ENCODE assay signal across 8 cellular contexts in the genomic region with DNA sequence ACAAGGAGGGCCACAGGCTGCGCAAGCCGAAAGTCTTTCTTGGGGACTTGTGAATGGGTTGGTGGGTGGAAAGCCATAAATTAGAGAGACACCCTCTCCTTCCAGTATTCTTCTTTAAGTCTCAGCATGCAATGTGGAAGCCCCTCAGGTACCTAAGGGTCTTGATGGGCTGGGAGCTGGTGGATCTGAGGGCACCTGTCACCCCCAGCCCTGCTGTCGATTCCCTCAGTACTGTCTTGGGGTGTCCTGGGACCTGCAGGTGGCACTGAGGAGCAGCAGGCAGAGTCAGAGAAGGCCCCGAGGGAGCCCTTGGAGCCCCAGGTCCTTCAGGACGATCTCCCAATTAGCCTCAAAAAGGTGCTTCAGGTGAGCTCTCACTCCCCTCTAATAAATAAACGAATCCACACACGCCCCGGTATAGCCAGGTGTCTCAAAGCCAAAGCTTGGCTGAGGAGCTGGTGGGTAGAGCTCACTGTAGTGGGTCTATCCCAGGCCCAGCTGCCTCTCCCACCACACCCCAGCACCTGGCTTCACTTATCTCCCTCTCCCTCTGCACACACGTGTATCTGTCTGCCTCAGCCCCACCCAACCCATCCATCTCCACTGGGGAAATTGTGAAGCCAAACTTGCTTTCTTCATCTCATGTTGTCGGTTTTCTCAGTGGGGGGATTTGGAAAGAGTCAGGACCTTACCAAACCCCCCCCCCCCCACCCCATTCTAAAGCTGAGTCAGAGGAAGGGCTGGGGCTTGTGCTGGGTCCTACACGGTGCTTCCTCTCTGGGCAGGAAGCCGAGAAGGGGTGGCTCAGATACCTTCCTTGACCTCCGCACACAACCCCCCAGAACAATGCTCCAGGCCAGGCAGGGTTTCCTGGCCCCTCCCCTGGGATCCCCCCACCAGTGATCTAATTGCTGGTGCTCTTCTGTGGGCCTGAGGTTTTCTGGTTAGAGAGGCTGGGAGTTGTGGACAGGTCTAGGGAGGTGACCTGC. TPM values are rescaled to one million over a fixed set of nuclear protein-coding genes. Genes with fewer than 3 reads are reported as not detected.
A peak's percentile ranks its signal among the peaks of the same experiment; 100 is the strongest.
DNase-seq lines count a peak whose midpoint lies in the region; ATAC-seq, FAIRE-seq and TF ChIP-seq lines count a peak whose summit lies in the region.

No MANE protein-coding gene starts in this region.

- FAIRE-seq in A549 (lab: Jason Lieb, UNC): no peak
- FAIRE-seq in GM19239 (lab: Jason Lieb, UNC): no peak

- TF ChIP-seq CTCF in A549 (IDR thresholded peaks at IDR 0.05): peak; percentile 40
- TF ChIP-seq CTCF in colonic mucosa (IDR thresholded peaks at IDR 0.05): no peak
- TF ChIP-seq CTCF in mucosa of descending colon (IDR thresholded peaks at IDR 0.05): no peak

- H3K9ac ChIP-seq in colonic mucosa (ENCODE audit: low read depth in 2 of 2, low read length in 2 of 2): peak overlapping the region; percentile 96 to 98

- intact Hi-C loops in colonic mucosa (cut with DNase I) (no loop called here), mucosa of descending colon (cut with DNase I, micrococcal nuclease) (no loop called here)

- DNase-seq in A549 (ENCODE audit: low read depth in 1 of 2, low spot score in 1 of 2) (peak; percentile 29 to 76), GM19239 (ENCODE audit: insufficient read length, low spot score) (peak; percentile 48), SJCRH30 (no peak), colonic mucosa (peak; percentile 59), mucosa of descending colon (peak in 2 of 3 donors; percentile 53 to 67), foreskin melanocyte (no peak)

- H3K36me3 ChIP-seq in SJCRH30 (no peaks in the 10 kb centered on the region), colonic mucosa (peaks cover 8% of the 10 kb centered on the region), mucosa of descending colon (ENCODE audit: low read depth) (no peaks in the 10 kb centered on the region)

- H3K27ac ChIP-seq in A549 (peak overlapping the region; percentile 93 to 94; a peak in 5 of 6 replicates), SJCRH30 (no peak overlapping the region), colonic mucosa (peak overlapping the region; percentile 99)

- H3K4me1 ChIP-seq in A549 (peaks cover 22% of the 10 kb centered on the region), SJCRH30 (peaks cover 10% of the 10 kb centered on the region), colonic mucosa (peaks cover 12% of the 10 kb centered on the region), mucosa of descending colon (ENCODE audit: low read depth) (peaks cover 29% of the 10 kb centered on the region)

- H3K4me2 ChIP-seq in A549: peak overlapping the region; percentile 97

- no peak for TF ChIP-seq EP300 in A549 (IDR thresholded peaks at IDR 0.05)

- ATAC-seq in A549: peak; percentile 41 to 52; a peak in 4 of 6 replicates
- ATAC-seq in mucosa of descending colon: no peak
- ATAC-seq in HG02623 (IDR thresholded peaks at IDR 0.05; ENCODE audit: unreplicated experiment): no peak
- no peak for ATAC-seq in GM21576 (IDR thresholded peaks at IDR 0.05; ENCODE audit: unreplicated experiment)

- H3K27me3 ChIP-seq in SJCRH30 (no peaks in the 10 kb centered on the region), colonic mucosa (no peaks in the 10 kb centered on the region)

- 56% methylated on average over 12 of the region's 13 CpGs for WGBS in A549 (ENCODE audit: missing lambda C conversion rate)

- peak overlapping the region; percentile 94 for H3K4me3 ChIP-seq in A549
- peak overlapping the region; percentile 67 for H3K4me3 ChIP-seq in SJCRH30
- peak overlapping the region; percentile 91 for H3K4me3 ChIP-seq in colonic mucosa
- no peak overlapping the region for H3K4me3 ChIP-seq in mucosa of descending colon

- CTCF ChIA-PET in A549 (lab: Yijun Ruan, JAX): interaction anchor here (1.2 to 27.3 kb wide), 7 partner anchors 9 to 573 kb away, joined by 3 to 350 read pairs (median 4); a partner anchor contains a TSS

- H3K9me3 ChIP-seq in A549 (no peaks in the 10 kb centered on the region), SJCRH30 (replicated peaks) (no peaks in the 10 kb centered on the region), colonic mucosa (no peaks in the 10 kb centered on the region), mucosa of descending colon (no peaks in the 10 kb centered on the region)

- POLR2A ChIA-PET in A549 (lab: Yijun Ruan, JAX): interaction anchor here (0.6 to 1.2 kb wide), 2 partner anchors 24 to 60 kb away, joined by 3 to 5 read pairs; a partner anchor contains a TSS

- TF ChIP-seq RAD21 in A549 (conservative IDR thresholded peaks at IDR 0.05 in 1 of 2, IDR thresholded peaks at IDR 0.05 in 1 of 2): peak in 1 of 2 experiments; percentile 18; a peak in 1 of 5 replicates

- TF ChIP-seq POLR2A in A549 (IDR thresholded peaks at IDR 0.05; ENCODE audit: low read length): no peak

TF ChIP-seq in A549, 52 proteins besides CTCF, POLR2A, EP300 and RAD21:
- TF ChIP-seq NR3C1 (IDR thresholded peaks at IDR 0.05) (no peak), PHF8 (IDR thresholded peaks at IDR 0.05; ENCODE audit: borderline replicate concordance, low read depth) (no peak), ZSCAN20 (CRISPR knock-in tag; IDR thresholded peaks at IDR 0.05) (no peak), HOXB13 (CRISPR knock-in tag; IDR thresholded peaks at IDR 0.05; ENCODE audit: low read depth) (no peak), KDM5A (IDR thresholded peaks at IDR 0.05) (no peak), SMC3 (IDR thresholded peaks at IDR 0.05) (peak; percentile 29; the same call in 1 of the 3 replicates), HDAC2 (IDR thresholded peaks at IDR 0.05) (no peak)
- TF ChIP-seq, protein P1, sequence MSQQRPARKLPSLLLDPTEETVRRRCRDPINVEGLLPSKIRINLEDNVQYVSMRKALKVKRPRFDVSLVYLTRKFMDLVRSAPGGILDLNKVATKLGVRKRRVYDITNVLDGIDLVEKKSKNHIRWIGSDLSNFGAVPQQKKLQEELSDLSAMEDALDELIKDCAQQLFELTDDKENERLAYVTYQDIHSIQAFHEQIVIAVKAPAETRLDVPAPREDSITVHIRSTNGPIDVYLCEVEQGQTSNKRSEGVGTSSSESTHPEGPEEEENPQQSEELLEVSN (IDR thresholded peaks at IDR 0.05; ENCODE audit: borderline replicate concordance, low read depth): no peak
- TF ChIP-seq, protein P2, sequence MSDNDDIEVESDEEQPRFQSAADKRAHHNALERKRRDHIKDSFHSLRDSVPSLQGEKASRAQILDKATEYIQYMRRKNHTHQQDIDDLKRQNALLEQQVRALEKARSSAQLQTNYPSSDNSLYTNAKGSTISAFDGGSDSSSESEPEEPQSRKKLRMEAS (IDR thresholded peaks at IDR 0.05): no peak

RNA-seq across cellular contexts. Expression of a gene that starts 1.6 kb away (rescaled TPM):
- polyA plus RNA-seq in A549 (2011; rRNA removed) (25.6 and 33.6 TPM in 2 replicates), A549 (2017; fragmentation: RNase III; extraction: RNeasy Plus Mini Kit Qiagen cat#74134 plus additional on column Dnase treatment) (33.0 to 35.2 TPM (median 34.2 TPM) in 3 replicates)
- polyA plus RNA-seq in A549 (2012; cell fraction: cytosol; rRNA removed): 48.4 and 71.3 TPM in 2 replicates
- polyA plus RNA-seq in A549 (2012; cell fraction: nucleus; rRNA removed): 165 and 205 TPM in 2 replicates
- 66.5 and 71.0 TPM in 2 replicates for polyA minus RNA-seq in A549 (2011; rRNA and poly(A)+ RNA removed)
- 16.9 and 18.3 TPM in 2 replicates for total RNA-seq in SJCRH30 (2014; rRNA removed; shearing (Covaris generic))
- total RNA-seq in colonic mucosa (100 to 1,000 TPM; 101 to 228 TPM), mucosa of descending colon (100 to 1,000 TPM in 1 of 3 donors, 10 to 100 TPM in 2; 71.8 to 148 (median 79.7) TPM)

RNA-seq across cellular contexts. Expression of a gene that starts 10.8 kb away (rescaled TPM):
- 3.1 and 4.9 TPM in 2 replicates for polyA plus RNA-seq in A549 (2011; rRNA removed)
- polyA plus RNA-seq in A549 (2012; cell fraction: cytosol; rRNA removed): 5.3 and 7.4 TPM in 2 replicates
- polyA plus RNA-seq in A549 (2012; cell fraction: nucleus; rRNA removed): 6.7 and 7.0 TPM in 2 replicates
- polyA plus RNA-seq in A549 (2017; fragmentation: RNase III; extraction: RNeasy Plus Mini Kit Qiagen cat#74134 plus additional on column Dnase treatment): 6.1 to 8.7 TPM (median 7.5 TPM) in 3 replicates
- 4.5 and 5.9 TPM in 2 replicates for polyA minus RNA-seq in A549 (2011; rRNA and poly(A)+ RNA removed)
- total RNA-seq in SJCRH30 (2014; rRNA removed; shearing (Covaris generic)): 15.3 and 17.8 TPM in 2 replicates
- total RNA-seq in colonic mucosa: 10 to 100 TPM; 26.1 to 27.2 TPM
- total RNA-seq in mucosa of descending colon: 10 to 100 TPM; 12.3 to 27.2 (median 26.4) TPM

RNA-seq across cellular contexts. Expression of a gene that starts 19.1 kb away (rescaled TPM):
- polyA plus RNA-seq in A549 (2011; rRNA removed) (0.06 TPM in 1 of 2 replicates, not detected in the other), A549 (2017; fragmentation: RNase III; extraction: RNeasy Plus Mini Kit Qiagen cat#74134 plus additional on column Dnase treatment) (not detected in 3 replicates)
- polyA plus RNA-seq in A549 (2012; cell fraction: cytosol; rRNA removed): 0.03 and 0.04 TPM in 2 replicates
- polyA plus RNA-seq in A549 (2012; cell fraction: nucleus; rRNA removed): 0.08 TPM in 1 of 2 replicates, not detected in the other
- polyA minus RNA-seq in A549 (2011; rRNA and poly(A)+ RNA removed): 0.25 TPM in 1 of 2 replicates, not detected in the other
- not detected in 2 replicates for total RNA-seq in SJCRH30 (2014; rRNA removed; shearing (Covaris generic))
- total RNA-seq in colonic mucosa (not detected), mucosa of descending colon (under 1 TPM in 2 of 3 donors, not detected in 1; 0.19 to 0.20 TPM)

RNA-seq across cellular contexts. Expression of a gene that starts 19.1 kb away (rescaled TPM):
- polyA plus RNA-seq in A549 (2011; rRNA removed) (1.0 and 1.5 TPM in 2 replicates), A549 (2017; fragmentation: RNase III; extraction: RNeasy Plus Mini Kit Qiagen cat#74134 plus additional on column Dnase treatment) (0.23 to 0.46 TPM (median 0.43 TPM) in 3 replicates)
- 0.63 and 0.76 TPM in 2 replicates for polyA plus RNA-seq in A549 (2012; cell fraction: cytosol; rRNA removed)
- polyA plus RNA-seq in A549 (2012; cell fraction: nucleus; rRNA removed): 6.2 and 11.1 TPM in 2 replicates
- 0.73 and 0.83 TPM in 2 replicates for polyA minus RNA-seq in A549 (2011; rRNA and poly(A)+ RNA removed)
- total RNA-seq in SJCRH30 (2014; rRNA removed; shearing (Covaris generic)): not detected in 2 replicates
- total RNA-seq in colonic mucosa (1 to 10 TPM; 1.7 to 1.9 TPM), mucosa of descending colon (1 to 10 TPM; 1.7 to 3.3 (median 2.3) TPM)

RNA-seq across cellular contexts. Expression of a gene that starts 25.9 kb away (rescaled TPM):
- polyA plus RNA-seq in A549 (2011; rRNA removed): 1.9 and 2.6 TPM in 2 replicates
- polyA plus RNA-seq in A549 (2012; cell fraction: cytosol; rRNA removed): 2.6 and 3.0 TPM in 2 replicates
- polyA plus RNA-seq in A549 (2012; cell fraction: nucleus; rRNA removed): 2.7 and 3.3 TPM in 2 replicates
- polyA plus RNA-seq in A549 (2017; fragmentation: RNase III; extraction: RNeasy Plus Mini Kit Qiagen cat#74134 plus additional on column Dnase treatment): 2.0 to 3.2 TPM (median 2.7 TPM) in 3 replicates
- polyA minus RNA-seq in A549 (2011; rRNA and poly(A)+ RNA removed): 2.6 and 4.0 TPM in 2 replicates
- 3.5 and 4.2 TPM in 2 replicates for total RNA-seq in SJCRH30 (2014; rRNA removed; shearing (Covaris generic))
- total RNA-seq in colonic mucosa: 10 to 100 TPM; 12.7 to 21.4 TPM
- 10 to 100 TPM in 1 of 3 donors, 1 to 10 TPM in 2; 2.1 to 17.4 (median 5.6) TPM for total RNA-seq in mucosa of descending colon

Comparison
In these comparisons a context has a peak if more than half of its experiments do, and no peak if none do; other contexts are left out.
1. ATAC-seq: peak in A549 (2 of 2); none in mucosa of descending colon (single experiment), HG02623 (single experiment) and GM21576 (single experiment).
2. DNase-seq: peak in A549 (2 of 2), GM19239 (single experiment), colonic mucosa (single experiment) and mucosa of descending colon (2 of 3); none in SJCRH30 (0 of 2) and foreskin melanocyte (single experiment).